18 cellular contexts compared by ENCODE assay signal in genomic region chr5:62742214-62742613, GRCh38.
A peak's percentile ranks its signal among the peaks of the same experiment; 100 is the strongest.
DNase-seq lines count a peak whose midpoint lies in the region; ATAC-seq, FAIRE-seq and TF ChIP-seq lines count a peak whose summit lies in the region.
"Had no signal": no experiment of that assay in that cellular context is flagged by ENCODE, and none has a peak within 500 bp of the region (broad histone marks: within the 10 kb centered on the region; RNA-seq: fewer than 3 reads in every experiment).

No MANE protein-coding gene starts in this region.

- peaks cover 22% of the 10 kb centered on the region for H3K4me1 ChIP-seq in A549
- H3K4me1 ChIP-seq: BE2C had no signal

- no peak for TF ChIP-seq EP300 in A549 (IDR thresholded peaks at IDR 0.05)

- no peak for TF ChIP-seq RAD21 in A549 (conservative IDR thresholded peaks at IDR 0.05 in 1 of 2, IDR thresholded peaks at IDR 0.05 in 1 of 2)

- no peak overlapping the region for H3K4me3 ChIP-seq in A549
- H3K4me3 ChIP-seq: SK-N-MC had no signal

- no peak for TF ChIP-seq POLR2A in A549 (IDR thresholded peaks at IDR 0.05; ENCODE audit: low read length)
- no peak for TF ChIP-seq POLR2A in erythroblast (IDR thresholded peaks at IDR 0.05; ENCODE audit: low read length)

- no peaks in the 10 kb centered on the region for H3K9me3 ChIP-seq in A549
- H3K9me3 ChIP-seq: BE2C had no signal

- FAIRE-seq in A549 (lab: Jason Lieb, UNC): peak; percentile 51

- DNase-seq in A549 (ENCODE audit: low read depth in 1 of 2, low spot score in 1 of 2) (peak in 1 of 2 experiments; percentile 55), HuH-7.5 (ENCODE audit: low spot score) (peak; percentile 23), kidney tubule cell (ENCODE audit: low spot score) (peak; percentile 69), mucosa of gallbladder (ENCODE audit: low spot score) (peak; percentile 30), OCI-M2 (lab: John Stamatoyannopoulos, UW; ENCODE audit: unreplicated experiment) (no peak), NCI-H1092 treated with DMSO at 0.1 percent for 48 hours (lab: John Stamatoyannopoulos, UW) (no peak), erythroblast (lab: John Stamatoyannopoulos, UW) (no peak)
- DNase-seq: 8988T; BE2C; CD4-positive, CD25-positive, alpha-beta regulatory T cell; GF-D8; GOT3; NCI-H2029; Right ventricle myocardium superior had no signal

- no peak for TF ChIP-seq CTCF in A549 (IDR thresholded peaks at IDR 0.05)

- POLR2A ChIA-PET in A549 (lab: Yijun Ruan, JAX): no interaction called here

- ATAC-seq in A549 (peak; percentile 80 to 86), HG03045 (IDR thresholded peaks at IDR 0.05; ENCODE audit: unreplicated experiment) (no peak)
- ATAC-seq: HCT116 had no signal

- WGBS in A549 (ENCODE audit: missing lambda C conversion rate): 0% methylated on average over 2 of the region's 2 CpGs

- peak overlapping the region; percentile 11 to 29; a peak in 3 of 6 replicates for H3K27ac ChIP-seq in A549
- H3K27ac ChIP-seq: KMS-11, SK-N-MC had no signal

- CTCF ChIA-PET in A549 (lab: Yijun Ruan, JAX): interaction anchor here (0.6 to 0.9 kb wide), 2 partner anchors 14 to 174 kb away, joined by 3 read pairs; no protein-coding TSS in a partner anchor

- H3K4me2 ChIP-seq in A549: peak overlapping the region; percentile 45
- H3K4me2 ChIP-seq: KMS-11 had no signal

TF ChIP-seq in A549, 52 proteins besides CTCF, POLR2A, EP300 and RAD21:
- TF ChIP-seq CHD4 (IDR thresholded peaks at IDR 0.05; ENCODE audit: borderline replicate concordance) (no peak), RCOR1 (IDR thresholded peaks at IDR 0.05; ENCODE audit: low read depth, low read length) (no peak), TP53 (CRISPR knock-in tag; IDR thresholded peaks at IDR 0.05) (no peak), FOSL2 (IDR thresholded peaks at IDR 0.05) (no peak), FOSL2 (CRISPR knock-in tag; IDR thresholded peaks at IDR 0.05) (no peak), JUN (IDR thresholded peaks at IDR 0.05) (no peak), CBX8 (IDR thresholded peaks at IDR 0.05) (no peak), ZC3H11A (IDR thresholded peaks at IDR 0.05) (no peak), SREBF2 (IDR thresholded peaks at IDR 0.05) (no peak), POLR2AphosphoS2 (conservative IDR thresholded peaks at IDR 0.05; ENCODE audit: low read length) (no peak), JUNB (IDR thresholded peaks at IDR 0.05) (no peak), FOXS1 (CRISPR knock-in tag; IDR thresholded peaks at IDR 0.05) (no peak), ELK1 (IDR thresholded peaks at IDR 0.05; ENCODE audit: low read depth, low read length) (no peak), SMC3 (IDR thresholded peaks at IDR 0.05) (no peak), RARB (CRISPR knock-in tag; IDR thresholded peaks at IDR 0.05) (no peak), RFX5 (IDR thresholded peaks at IDR 0.05) (no peak), NFE2L2 (conservative IDR thresholded peaks at IDR 0.05; ENCODE audit: low read length) (no peak), HOXA7 (CRISPR knock-in tag; IDR thresholded peaks at IDR 0.05) (no peak), TFCP2L1 (CRISPR knock-in tag; IDR thresholded peaks at IDR 0.05) (no peak)
- TF ChIP-seq, protein P1, sequence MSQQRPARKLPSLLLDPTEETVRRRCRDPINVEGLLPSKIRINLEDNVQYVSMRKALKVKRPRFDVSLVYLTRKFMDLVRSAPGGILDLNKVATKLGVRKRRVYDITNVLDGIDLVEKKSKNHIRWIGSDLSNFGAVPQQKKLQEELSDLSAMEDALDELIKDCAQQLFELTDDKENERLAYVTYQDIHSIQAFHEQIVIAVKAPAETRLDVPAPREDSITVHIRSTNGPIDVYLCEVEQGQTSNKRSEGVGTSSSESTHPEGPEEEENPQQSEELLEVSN (IDR thresholded peaks at IDR 0.05; ENCODE audit: borderline replicate concordance, low read depth): no peak

Comparison
In these comparisons a context has a peak if more than half of its experiments do, and no peak if none do; other contexts are left out.
1. DNase-seq: peak in HuH-7.5 (single experiment), kidney tubule cell (single experiment) and mucosa of gallbladder (single experiment); none in OCI-M2 (single experiment), NCI-H1092 treated with DMSO at 0.1 percent for 48 hours (single experiment) and erythroblast (0 of 2).